In genomic region chr1:109983380-109984189, GRCh38 we compare ENCODE assay signal across 9 cellular contexts. TPM values are rescaled to one million over a fixed set of nuclear protein-coding genes. Genes with fewer than 3 reads are reported as not detected.
DNase-seq lines count a peak whose midpoint lies in the region; ATAC-seq and TF ChIP-seq lines count a peak whose summit lies in the region.
"Had no signal": no experiment of that assay in that cellular context is flagged by ENCODE, and none has a peak within 500 bp of the region (broad histone marks: within the 10 kb centered on the region; RNA-seq: fewer than 3 reads in every experiment).

No MANE protein-coding gene starts in this region.

- H3K79me2 ChIP-seq in DND-41 (ENCODE audit: insufficient read depth, low read length) (peaks cover 40% of the 10 kb centered on the region), SU-DHL-6 (ENCODE audit: insufficient read depth, low read length) (peaks cover 27% of the 10 kb centered on the region)

- H3K9me2 ChIP-seq in SU-DHL-6 (replicated peaks; ENCODE audit: insufficient read depth, low read length), result no peaks in the 10 kb centered on the region

- peak overlapping the region; percentile 94; the same call in 1 of the 2 replicates for H3K4me2 ChIP-seq in DND-41 (ENCODE audit: insufficient read depth, low read length)
- H3K4me2 ChIP-seq in SU-DHL-6 (ENCODE audit: low read depth, low read length, poor library complexity, severe bottlenecking), result no peak overlapping the region

- H3K4me3 ChIP-seq in DND-41 (ENCODE audit: low read depth in 1 of 2, low read length in 2 of 2) (no peak overlapping the region), SU-DHL-6 (ENCODE audit: insufficient read depth, low read length, poor library complexity, severe bottlenecking) (no peak overlapping the region), heart left ventricle (peak overlapping the region in 1 of 12 donors; percentile 95), Caco-2 (ENCODE audit: low read depth, low read length) (no peak overlapping the region)

- H3K27me3 Mint-ChIP-seq in Caco-2 (ENCODE audit: insufficient read depth, unreplicated experiment), result no peaks in the 10 kb centered on the region

- 0 out of 2 replicates have a peak, but pooled peaks cover 4% of the 10 kb centered on the region for H3F3A ChIP-seq in SU-DHL-6 (ENCODE audit: insufficient read depth)

- H3K36me3 Mint-ChIP-seq in Caco-2 (ENCODE audit: insufficient read depth, unreplicated experiment), result peaks cover 5% of the 10 kb centered on the region

- peak overlapping the region; percentile 60 for H3K27ac ChIP-seq in DND-41 (ENCODE audit: low read length)
- no peak overlapping the region for H3K27ac ChIP-seq in SU-DHL-6 (ENCODE audit: low read depth, low read length)
- H3K27ac ChIP-seq in heart left ventricle, result peak overlapping the region in 10 of 12 donors; percentile 54 to 99 (median 96)

- POLR2A ChIA-PET in Caco-2 (lab: Charles Lee), result interaction anchor here (1.7 to 2.9 kb wide), 3 partner anchors 20 to 51 kb away, joined by 5 to 17 read pairs (median 6); partner anchors contain the start of gene STRIP1

- H2AFZ ChIP-seq in DND-41 (ENCODE audit: low read depth, low read length), result peak overlapping the region; percentile 83
- H2AFZ ChIP-seq in SU-DHL-6 (ENCODE audit: low read depth, low read length, severe bottlenecking), result peak overlapping the region; percentile 52

- peaks cover 38% of the 10 kb centered on the region for H3K4me1 ChIP-seq in DND-41 (ENCODE audit: insufficient read depth, low read length)
- peaks cover 9 to 66% (median 55%) of the 10 kb centered on the region in 12 donors for H3K4me1 ChIP-seq in heart left ventricle
- H3K4me1 ChIP-seq in Caco-2, result peaks cover 28% of the 10 kb centered on the region

- intact Hi-C loops in heart left ventricle (cut with DNase I) (loop anchor here (1.0 to 10.0 kb wide), 12 partner anchors 56 to 439 kb away; partner anchors contain the start of genes GNAI3 (in 6 of the 10) and CSF1 (in 5 of the 10)), sciatic nerve (cut with DNase I) (loop anchor here (10.0 kb wide), 1 partner anchor 69 kb away; the partner anchor contains the start of gene CSF1), Caco-2 (cut with micrococcal nuclease; ENCODE audit: unreplicated experiment) (loop anchor here (1.0 to 5.0 kb wide), 6 partner anchors 23 to 437 kb away; no protein-coding TSS in a partner anchor)

- H3K36me3 ChIP-seq in DND-41 (ENCODE audit: insufficient read depth, low read length), result 0 out of 2 replicates have a peak, but pooled peaks cover 10% of the 10 kb centered on the region
- no peaks in the 10 kb centered on the region; the same call in 1 of the 2 replicates for H3K36me3 ChIP-seq in SU-DHL-6 (ENCODE audit: low read length)
- peaks cover 0 to 5% (median 0%) of the 10 kb centered on the region in 9 donors for H3K36me3 ChIP-seq in heart left ventricle
- H3K36me3 ChIP-seq in Caco-2 (ENCODE audit: control insufficient read depth, insufficient read depth, low read length), result no peaks in the 10 kb centered on the region

- CTCF ChIA-PET in Caco-2 (lab: Charles Lee), result interaction anchor here (0.7 to 3.9 kb wide), 17 partner anchors 20 to 437 kb away, joined by 3 to 54 read pairs (median 8); partner anchors contain the start of gene STRIP1

- H4K20me1 ChIP-seq in DND-41 (ENCODE audit: insufficient read depth, low read length) (peaks cover 14% of the 10 kb centered on the region; the same call in 1 of the 2 replicates), SU-DHL-6 (ENCODE audit: low read depth, low read length) (no peaks in the 10 kb centered on the region)

- H3K9me3 ChIP-seq in DND-41 (ENCODE audit: insufficient read depth, low read length, severe bottlenecking) (no peaks in the 10 kb centered on the region), SU-DHL-6 (ENCODE audit: insufficient read depth, low read length) (no peaks in the 10 kb centered on the region), heart left ventricle (no peaks in the 10 kb centered on the region), Caco-2 (peaks cover 1% of the 10 kb centered on the region; the same call in 1 of the 2 replicates)

- H3K4me1 Mint-ChIP-seq in Caco-2 (ENCODE audit: low read depth, unreplicated experiment), result peaks cover 18% of the 10 kb centered on the region

- TF ChIP-seq POLR2A in heart left ventricle (IDR thresholded peaks at IDR 0.05), result no peak

- DNase-seq in DND-41 (no peak), heart left ventricle (no peak), sciatic nerve (ENCODE audit: low spot score) (no peak), Caco-2 (no peak), NCI-H2107 (lab: John Stamatoyannopoulos, UW) (no peak), GF-D8 (lab: John Stamatoyannopoulos, UW) (no peak), NCI-H748 treated with DMSO at 0.1 percent for 48 hours (lab: John Stamatoyannopoulos, UW) (no peak)

- H3K27me3 ChIP-seq in DND-41 (ENCODE audit: insufficient read depth, low read length, poor library complexity) (no peaks in the 10 kb centered on the region), SU-DHL-6 (ENCODE audit: low read length) (no peaks in the 10 kb centered on the region), heart left ventricle (no peaks in the 10 kb centered on the region), Caco-2 (replicated peaks; ENCODE audit: control insufficient read depth, insufficient read depth, low read length) (no peaks in the 10 kb centered on the region)

- no peak overlapping the region for H3K4me3 Mint-ChIP-seq in Caco-2 (ENCODE audit: unreplicated experiment)

- no TSS peak for BruUV-seq in Caco-2 (replicated peaks; lab: Mats Ljungman, UMichigan)

- no peaks in the 10 kb centered on the region for H3K9me3 Mint-ChIP-seq in Caco-2 (ENCODE audit: unreplicated experiment)
- H3K9me3 Mint-ChIP-seq: stimulated activated naive CD8-positive, alpha-beta T cell treated with anti-CD3 and anti-CD28 coated beads, Interleukin-15, amount 100 ng/mL, for 72 hours had no signal

- no peak overlapping the region for H3K27ac Mint-ChIP-seq in Caco-2 (ENCODE audit: unreplicated experiment)

- no peak for TF ChIP-seq CTCF in DND-41 (IDR thresholded peaks at IDR 0.05; ENCODE audit: borderline replicate concordance, extremely low read depth, low read length, poor library complexity, severe bottlenecking)
- TF ChIP-seq CTCF in SU-DHL-6 (IDR thresholded peaks at IDR 0.05; ENCODE audit: insufficient read depth, low read length, poor library complexity, severe bottlenecking), result no peak
- TF ChIP-seq CTCF in heart left ventricle (IDR thresholded peaks at IDR 0.05), result no peak
- no peak for TF ChIP-seq CTCF in Caco-2 (IDR thresholded peaks at IDR 0.05; ENCODE audit: insufficient read depth in 1 of 2, low read depth in 1 of 2, low read length in 1 of 2, severe bottlenecking in 1 of 2, unreplicated experiment in 1 of 2)

- 63 to 77% (median 69%) methylated on average over 5 of the region's 5 CpGs for WGBS in heart left ventricle, 4 donors

- H3K9ac ChIP-seq in DND-41 (ENCODE audit: low read depth, low read length) (peak overlapping the region; percentile 83), SU-DHL-6 (ENCODE audit: low read length) (no peak overlapping the region; the same call in 1 of the 2 replicates)

- ATAC-seq in DND-41 (ENCODE audit: insufficient read depth, low read depth) (no peak), heart left ventricle (no peak), sciatic nerve (peak; percentile 30)

RNA-seq across cellular contexts. Expression of gene AHCYL1, which starts 1.0 kb away (rescaled TPM):
- total RNA-seq in heart left ventricle, result 10 to 100 TPM; 31.1 to 56.7 (median 48.7) TPM
- 10 to 100 TPM; 23.8 to 37.2 TPM for polyA plus RNA-seq in heart left ventricle
- total RNA-seq in sciatic nerve, result 71.3 TPM
- 62.6 and 64.2 TPM in 2 replicates for total RNA-seq in Caco-2 (2022)

RNA-seq across cellular contexts. Expression of gene STRIP1, which starts 50.8 kb away (rescaled TPM):
- total RNA-seq in heart left ventricle (10 to 100 TPM; 14.7 to 22.8 (median 19.2) TPM), sciatic nerve (44.1 TPM), Caco-2 (2022) (32.8 and 36.1 TPM in 2 replicates)
- polyA plus RNA-seq in heart left ventricle, result 10 to 100 TPM in 1 of 2 donors, 1 to 10 TPM in 1; 7.8 to 14.9 TPM
